ENCODE assay signal across 8 cellular contexts in the genomic region with DNA sequence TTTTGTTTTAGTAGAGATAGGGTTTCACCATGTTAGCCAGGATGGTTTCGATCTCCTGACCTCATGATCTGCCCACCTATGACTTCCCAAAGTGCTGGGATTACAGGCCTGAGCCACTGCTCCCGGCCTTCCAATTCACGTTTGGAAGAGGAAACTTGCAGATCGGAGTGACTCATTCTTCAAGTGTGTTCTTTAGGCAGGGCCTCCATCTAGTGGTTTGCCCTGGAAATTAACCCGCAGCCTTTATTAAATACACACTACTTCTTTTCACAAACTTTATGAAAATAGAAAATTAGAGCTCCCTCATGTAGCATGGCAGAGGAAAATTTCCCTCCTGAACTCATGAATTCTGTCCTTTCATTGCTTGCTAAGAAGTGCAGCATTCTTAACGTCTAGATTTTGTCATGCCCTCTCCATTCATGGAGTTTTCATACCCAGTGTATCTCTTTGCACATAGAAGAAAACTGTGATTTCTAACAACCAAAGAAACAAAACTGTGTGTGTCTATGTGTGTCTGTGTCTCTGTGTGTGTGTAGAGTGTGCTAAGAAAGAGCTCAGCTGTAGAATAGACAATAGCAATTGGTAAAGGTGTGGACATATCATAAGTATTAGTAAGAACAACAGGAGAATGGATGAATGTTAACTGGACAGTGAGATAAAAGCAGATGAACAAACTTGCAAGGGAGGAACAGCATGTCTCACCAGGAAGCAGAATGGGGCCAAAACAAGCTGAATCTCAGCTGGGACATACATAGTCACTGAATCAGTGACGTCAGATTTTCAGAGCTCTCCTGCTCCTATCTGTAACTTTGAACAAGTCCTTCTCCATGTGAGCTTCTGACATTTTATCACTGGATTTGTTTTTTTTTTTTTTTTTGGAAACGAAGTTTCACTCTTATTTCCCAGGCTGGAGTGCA.
DNase-seq lines count a peak whose midpoint lies in the region; ATAC-seq and TF ChIP-seq lines count a peak whose summit lies in the region.

No MANE protein-coding gene starts in this region.

- H3K79me2 ChIP-seq in PC-3 (ENCODE audit: low read length), result no peaks in the 10 kb centered on the region

- H2AFZ ChIP-seq in PC-3 (ENCODE audit: low read length), result no peak overlapping the region

- intact Hi-C loops in PC-3 (cut with micrococcal nuclease), result loop anchor here (1.0 to 2.0 kb wide), 2 partner anchors 405 to 862 kb away; no protein-coding TSS in a partner anchor
- intact Hi-C loops in aorta (cut with DNase I), result loop anchor here (1.0 to 10.0 kb wide), 5 partner anchors 164 to 874 kb away; partner anchors contain the start of gene FIBIN (in 2 of the 2)

- no peak for TF ChIP-seq EP300 in Ishikawa (IDR thresholded peaks at IDR 0.05; ENCODE audit: borderline replicate concordance)

- ATAC-seq in GM19455 (IDR thresholded peaks at IDR 0.05; ENCODE audit: unreplicated experiment) (peak; percentile 76), PC-3 (peak; percentile 83), aorta (ENCODE audit: low FRiP score) (peak; percentile 87), HG03108 (IDR thresholded peaks at IDR 0.05; ENCODE audit: unreplicated experiment) (no peak)

- H3K9me3 ChIP-seq in PC-3 (ENCODE audit: low read length) (no peaks in the 10 kb centered on the region), liver (ENCODE audit: control insufficient read depth in 4 of 4, low read length in 3 of 4) (no peaks in the 10 kb centered on the region), aorta (ENCODE audit: control insufficient read depth, low read length) (no peaks in the 10 kb centered on the region)

- H3K36me3 ChIP-seq in PC-3 (ENCODE audit: low read depth, low read length), result no peaks in the 10 kb centered on the region
- no peaks in the 10 kb centered on the region for H3K36me3 ChIP-seq in liver (ENCODE audit: control insufficient read depth in 4 of 4, insufficient read depth in 3 of 4, low read depth in 1 of 4, low read length in 3 of 4)
- no peaks in the 10 kb centered on the region for H3K36me3 ChIP-seq in aorta (ENCODE audit: control insufficient read depth in 1 of 2, insufficient read depth in 2 of 2, low read length in 1 of 2)

- peak; percentile 93 for TF ChIP-seq RAD21 in Ishikawa (IDR thresholded peaks at IDR 0.05; ENCODE audit: low read depth)
- peak; percentile 94 to 95 for TF ChIP-seq RAD21 in liver (IDR thresholded peaks at IDR 0.05)

- BruUV-seq in PC-3 (replicated peaks; lab: Mats Ljungman, UMichigan), result no TSS peak

- DNase-seq in DMS153 treated with DMSO at 0.1 percent for 48 hours (lab: John Stamatoyannopoulos, UW; ENCODE audit: unreplicated experiment), result peak; percentile 27
- peak; percentile 76 for DNase-seq in PC-3
- peak; percentile 90 for DNase-seq in dedifferentiated amniotic fluid mesenchymal stem cell (ENCODE audit: extremely low spot score)
- DNase-seq in aorta, result peak; percentile 52 to 67

- 20% methylated on average over 8 of the region's 8 CpGs for WGBS in liver
- 4 to 5% methylated on average over 8 of the region's 8 CpGs for WGBS in aorta, 2 donors

- TF ChIP-seq CTCF in PC-3 (conservative IDR thresholded peaks at IDR 0.05; ENCODE audit: low read depth, low read length), result peak; percentile 77
- peak; percentile 94 for TF ChIP-seq CTCF in liver (IDR thresholded peaks at IDR 0.05; ENCODE audit: low read depth, low read length, missing input control)

- H3K4me2 ChIP-seq in PC-3 (ENCODE audit: low read length), result no peak overlapping the region

- no peaks in the 10 kb centered on the region for H3F3A ChIP-seq in PC-3 (ENCODE audit: low read length, unreplicated experiment)

- H3K27ac ChIP-seq in PC-3 (ENCODE audit: low read length), result no peak overlapping the region
- no peak overlapping the region for H3K27ac ChIP-seq in liver (ENCODE audit: low read depth in 1 of 2, low read length in 2 of 2)
- H3K27ac ChIP-seq in aorta (ENCODE audit: low read depth in 1 of 2, low read length in 2 of 2), result no peak overlapping the region

- H3K4me3 ChIP-seq in PC-3 (ENCODE audit: low read length), result no peak overlapping the region
- no peak overlapping the region for H3K4me3 ChIP-seq in liver (ENCODE audit: low read depth in 1 of 3, low read length in 3 of 3)
- no peak overlapping the region for H3K4me3 ChIP-seq in aorta (ENCODE audit: low read length in 2 of 2)

- CTCF ChIA-PET in PC-3 (lab: Charles Lee), result interaction anchor here (0.6 to 0.7 kb wide), 3 partner anchors 137 to 874 kb away, joined by 3 to 23 read pairs (median 4); no protein-coding TSS in a partner anchor

- POLR2A ChIA-PET in PC-3 (lab: Charles Lee; ENCODE audit: unreplicated experiment), result interaction anchor here (0.5 kb wide), 1 partner anchor 12 kb away, joined by 4 read pairs; no protein-coding TSS in a partner anchor

- no peaks in the 10 kb centered on the region for H3K9me2 ChIP-seq in PC-3 (replicated peaks; ENCODE audit: low read length)

- H3K27me3 ChIP-seq in PC-3 (ENCODE audit: low read length) (no peaks in the 10 kb centered on the region), liver (ENCODE audit: control insufficient read depth in 4 of 4, insufficient read depth in 4 of 4, low read length in 3 of 4) (no peaks in the 10 kb centered on the region), aorta (ENCODE audit: control insufficient read depth in 1 of 2, insufficient read depth in 2 of 2, low read length in 1 of 2) (no peaks in the 10 kb centered on the region)

- H3K4me1 ChIP-seq in PC-3 (ENCODE audit: insufficient read depth, low read length) (no peaks in the 10 kb centered on the region), liver (ENCODE audit: control insufficient read depth in 4 of 4, insufficient read depth in 4 of 4, low read length in 3 of 4) (no peaks in the 10 kb centered on the region), aorta (ENCODE audit: control insufficient read depth in 1 of 2, insufficient read depth in 2 of 2, low read length in 2 of 2) (no peaks in the 10 kb centered on the region)

- no peak overlapping the region for H3K9ac ChIP-seq in PC-3 (ENCODE audit: low read length)
- H3K9ac ChIP-seq in liver (ENCODE audit: low read depth in 1 of 2, low read length in 2 of 2), result no peak overlapping the region

- H4K20me1 ChIP-seq in PC-3 (ENCODE audit: low read length), result no peaks in the 10 kb centered on the region

TF ChIP-seq in Ishikawa, 13 proteins besides CTCF, POLR2A, EP300 and RAD21:
- TF ChIP-seq TEAD4 (IDR thresholded peaks at IDR 0.05) (no peak), CEBPB (IDR thresholded peaks at IDR 0.05) (no peak), ZBTB7A (IDR thresholded peaks at IDR 0.05; ENCODE audit: low read depth) (no peak)

TF ChIP-seq in liver, 16 proteins besides CTCF, POLR2A, EP300 and RAD21:
- peak; percentile 98 for TF ChIP-seq JUND (IDR thresholded peaks at IDR 0.05)
- TF ChIP-seq MAX (IDR thresholded peaks at IDR 0.05), result no peak
- TF ChIP-seq, protein P1, sequence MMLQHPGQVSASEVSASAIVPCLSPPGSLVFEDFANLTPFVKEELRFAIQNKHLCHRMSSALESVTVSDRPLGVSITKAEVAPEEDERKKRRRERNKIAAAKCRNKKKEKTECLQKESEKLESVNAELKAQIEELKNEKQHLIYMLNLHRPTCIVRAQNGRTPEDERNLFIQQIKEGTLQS (IDR thresholded peaks at IDR 0.05), result peak; percentile 87

Comparison
In these comparisons a context has a peak if more than half of its experiments do, and no peak if none do; other contexts are left out.
1. DNase-seq: peak in every context shown above with its lines; median percentile 90 in dedifferentiated amniotic fluid mesenchymal stem cell; 76 in PC-3; 60 in aorta; 27 in DMS153 treated with DMSO at 0.1 percent for 48 hours.